In the genomic region with DNA sequence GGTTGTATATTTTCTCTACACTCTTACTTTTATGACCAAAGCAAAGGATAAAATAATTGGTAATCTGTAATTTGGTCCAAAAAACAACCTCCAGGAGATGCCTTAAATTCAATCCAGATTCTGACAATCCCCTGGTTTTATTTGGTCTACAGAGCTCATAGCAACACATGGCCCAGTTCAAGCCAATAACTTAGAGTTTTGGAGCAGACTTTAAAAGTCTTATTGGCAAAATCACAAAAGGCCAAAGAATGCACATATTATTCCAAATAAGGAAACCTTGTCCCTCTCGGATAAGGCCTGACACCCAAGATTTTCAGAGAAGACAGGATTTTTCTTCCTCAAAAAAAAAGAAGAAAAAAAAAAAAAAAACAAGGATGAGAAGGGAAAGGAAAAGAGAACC, we compare ENCODE assay signal across 16 cellular contexts. TPM values are rescaled to one million over a fixed set of nuclear protein-coding genes. Genes with fewer than 3 reads are reported as not detected.
A peak's percentile ranks its signal among the peaks of the same experiment; 100 is the strongest.
DNase-seq lines count a peak whose midpoint lies in the region; ATAC-seq and TF ChIP-seq lines count a peak whose summit lies in the region.
"Had no signal": no experiment of that assay in that cellular context is flagged by ENCODE, and none has a peak within 500 bp of the region (broad histone marks: within the 10 kb centered on the region; RNA-seq: fewer than 3 reads in every experiment).

No MANE protein-coding gene starts in this region.

- intact Hi-C loops in esophagus muscularis mucosa (cut with DNase I), result no loop called here

- H3K36me3 ChIP-seq in Peyer's patch (no peaks in the 10 kb centered on the region), esophagus muscularis mucosa (no peaks in the 10 kb centered on the region), muscle layer of duodenum (ENCODE audit: control insufficient read depth in 1 of 2, insufficient read depth in 2 of 2, low read length in 2 of 2) (no peaks in the 10 kb centered on the region), thoracic aorta (no peaks in the 10 kb centered on the region), BE2C (no peaks in the 10 kb centered on the region)

- 21% methylated on average over 1 of the region's 1 CpG for WGBS in esophagus muscularis mucosa

- peak overlapping the region in 3 of 4 donors; percentile 14 to 78 (median 52) for H3K27ac ChIP-seq in Peyer's patch
- peak overlapping the region; percentile 91 to 97 (median 96) for H3K27ac ChIP-seq in esophagus muscularis mucosa (replicated peaks in 1 of 4)
- peak overlapping the region; percentile 94 for H3K27ac ChIP-seq in muscle layer of duodenum (ENCODE audit: low read length)
- peak overlapping the region; percentile 87 to 89 for H3K27ac ChIP-seq in thoracic aorta
- H3K27ac ChIP-seq: VCaP had no signal

- H3K27me3 ChIP-seq in Peyer's patch (no peaks in the 10 kb centered on the region), esophagus muscularis mucosa (no peaks in the 10 kb centered on the region), muscle layer of duodenum (ENCODE audit: low read depth, low read length) (no peaks in the 10 kb centered on the region), thoracic aorta (replicated peaks; ENCODE audit: insufficient read depth) (no peaks in the 10 kb centered on the region), BE2C (no peaks in the 10 kb centered on the region)

- H3K9me3 ChIP-seq in Peyer's patch (no peaks in the 10 kb centered on the region), esophagus muscularis mucosa (no peaks in the 10 kb centered on the region), muscle layer of duodenum (ENCODE audit: control insufficient read depth in 1 of 2, low read length in 2 of 2) (no peaks in the 10 kb centered on the region), thoracic aorta (no peaks in the 10 kb centered on the region), BE2C (no peaks in the 10 kb centered on the region)

- DNase-seq in Peyer's patch (no peak), esophagus muscularis mucosa (ENCODE audit: extremely low spot score) (no peak), thoracic aorta (ENCODE audit: low spot score) (no peak), amygdala (lab: John Stamatoyannopoulos, UW) (no peak), BE2C (no peak), DMS53 treated with DMSO at 0.1 percent for 48 hours (lab: John Stamatoyannopoulos, UW; ENCODE audit: unreplicated experiment) (no peak)
- DNase-seq: activated CD8-positive, alpha-beta memory T cell treated with anti-CD3 and anti-CD28 coated beads for 24 hours; activated effector memory CD4-positive, alpha-beta T cell treated with Interleukin-2 at 50 U/mL for 16 hours; effector memory CD8-positive, alpha-beta T cell; glutamatergic neuron; NCI-H1930; NCI-H526 treated with DMSO at 0.1 percent for 48 hours had no signal

- no peak for ATAC-seq in thoracic aorta (ENCODE audit: insufficient number of reproducible peaks, low FRiP score, low read depth)
- no peak for ATAC-seq in GM19397 (IDR thresholded peaks at IDR 0.05; ENCODE audit: unreplicated experiment)
- ATAC-seq: effector memory CD8-positive, alpha-beta T cell; natural killer cell treated with Interleukin-12 subunit alpha and Interleukin-12 subunit beta and Interleukin-15 and Interleukin-18, amount 100 ng/mL, for 72 hours had no signal

- no peak for TF ChIP-seq POLR2A in Peyer's patch (IDR thresholded peaks at IDR 0.05)
- TF ChIP-seq POLR2A in esophagus muscularis mucosa (IDR thresholded peaks at IDR 0.05; ENCODE audit: low read depth), result no peak

- H3K4me1 ChIP-seq in Peyer's patch, result peaks cover 0 to 11% (median 0%) of the 10 kb centered on the region in 4 donors
- H3K4me1 ChIP-seq in esophagus muscularis mucosa, result peaks cover 90 to 100% (median 98%) of the 10 kb centered on the region in 4 donors
- peaks cover under 1 to 5% of the 10 kb centered on the region in 2 donors for H3K4me1 ChIP-seq in muscle layer of duodenum (ENCODE audit: control insufficient read depth in 1 of 2, insufficient read depth in 2 of 2, low read length in 2 of 2)
- H3K4me1 ChIP-seq in thoracic aorta (ENCODE audit: control insufficient read depth in 1 of 2, low read depth in 2 of 2), result peaks cover 84 to 100% of the 10 kb centered on the region in 2 donors
- no peaks in the 10 kb centered on the region for H3K4me1 ChIP-seq in BE2C

- H3K4me3 ChIP-seq in Peyer's patch (no peak overlapping the region), esophagus muscularis mucosa (peak overlapping the region; percentile 9 to 25 (median 18)), muscle layer of duodenum (ENCODE audit: low read depth in 1 of 2, low read length in 2 of 2) (peak overlapping the region; percentile 9), thoracic aorta (peak overlapping the region; percentile 39), BE2C (ENCODE audit: low read depth, low read length) (no peak overlapping the region)

- TF ChIP-seq CTCF in Peyer's patch (IDR thresholded peaks at IDR 0.05) (no peak), esophagus muscularis mucosa (IDR thresholded peaks at IDR 0.05) (no peak), thoracic aorta (IDR thresholded peaks at IDR 0.05) (no peak), BE2C (IDR thresholded peaks at IDR 0.05; ENCODE audit: low read depth, low read length) (no peak)

- no peak for TF ChIP-seq EP300 in esophagus muscularis mucosa (IDR thresholded peaks at IDR 0.05)

RNA-seq across cellular contexts. Expression of a gene that starts 51.9 kb away (rescaled TPM):
- 10 to 100 TPM; 34.3 to 57.1 (median 48.7) TPM for total RNA-seq in Peyer's patch
- 1,000 to 10,000 TPM; 1,569 to 2,231 (median 1,854) TPM for total RNA-seq in esophagus muscularis mucosa
- 1,000 to 10,000 TPM; 1,110 to 1,659 TPM for total RNA-seq in thoracic aorta
- 0.36 TPM for polyA plus RNA-seq in BE2C (2012; ENCODE audit: insufficient read depth, insufficient read length, low read depth)

Comparison
In these comparisons a context has a peak if more than half of its experiments do, and no peak if none do; other contexts are left out.
1. H3K4me3 ChIP-seq: peak in esophagus muscularis mucosa (4 of 4), muscle layer of duodenum (2 of 2) and thoracic aorta (single experiment); none in Peyer's patch (0 of 4) and BE2C (single experiment).
2. RNA of a gene that starts 51.9 kb away (total RNA-seq): 1,569 to 2,231 TPM in esophagus muscularis mucosa and 1,110 to 1,659 TPM in thoracic aorta; 34.3 to 57.1 TPM in Peyer's patch; every median in the first group is over 10 times any median in the second.
3. Peak in every context shown above with its lines, with median percentiles within 50 percentile points of each other: H3K27ac ChIP-seq.